ENCODE assay signal across 25 cellular contexts in genomic region chr21:28419110-28419509, GRCh38.
DNase-seq lines count a peak whose midpoint lies in the region; ATAC-seq, FAIRE-seq and TF ChIP-seq lines count a peak whose summit lies in the region.
"Had no signal": no experiment of that assay in that cellular context is flagged by ENCODE, and none has a peak within 500 bp of the region (broad histone marks: within the 10 kb centered on the region; RNA-seq: fewer than 3 reads in every experiment).

No MANE protein-coding gene starts in this region.

- TF ChIP-seq EP300 in gastroesophageal sphincter (IDR thresholded peaks at IDR 0.05) = no peak

- no peaks in the 10 kb centered on the region for H3F3A ChIP-seq in smooth muscle cell (ENCODE audit: low read depth)

- no peaks in the 10 kb centered on the region for H3K9me3 ChIP-seq in body of pancreas
- no peaks in the 10 kb centered on the region for H3K9me3 ChIP-seq in gastroesophageal sphincter
- H3K9me3 ChIP-seq in smooth muscle cell (replicated peaks; ENCODE audit: low read depth) = no peaks in the 10 kb centered on the region
- H3K9me3 ChIP-seq: BLaER1 treated with 17β-estradiol and CSF1 and Interleukin-3, amounts not matched to agents 10 nM and 100 nM; HAP-1; ovary; stomach; tibial nerve had no signal

- H3K4me1 ChIP-seq in body of pancreas (no peaks in the 10 kb centered on the region), gastroesophageal sphincter (peaks cover 0 to 29% (median 0%) of the 10 kb centered on the region in 3 donors), smooth muscle cell (ENCODE audit: low read depth) (no peaks in the 10 kb centered on the region)
- H3K4me1 ChIP-seq: BLaER1 treated with 17β-estradiol and CSF1 and Interleukin-3, amounts not matched to agents 10 nM and 100 nM; HAP-1 had no signal

- H3K36me3 ChIP-seq in body of pancreas (replicated peaks in 1 of 2; ENCODE audit: insufficient read depth in 1 of 2, low read depth in 2 of 2) (no peaks in the 10 kb centered on the region), gastroesophageal sphincter (no peaks in the 10 kb centered on the region), smooth muscle cell (ENCODE audit: low read depth) (no peaks in the 10 kb centered on the region)
- H3K36me3 ChIP-seq: BLaER1 treated with 17β-estradiol and CSF1 and Interleukin-3, amounts not matched to agents 10 nM and 100 nM; HAP-1; ovary; stomach; tibial nerve had no signal

- no peak overlapping the region for H3K27ac Mint-ChIP-seq in activated CD8-positive, alpha-beta memory T cell treated with anti-CD3 and anti-CD28 coated beads, Interleukin-2, amount 10 ng/mL, durations not matched to agents 7 days and 5 days
- H3K27ac Mint-ChIP-seq: activated naive CD8-positive, alpha-beta T cell treated with anti-CD3 and anti-CD28 coated beads, Interleukin-2, amount 10 ng/mL, durations not matched to agents 7 days and 5 days; dendritic cell treated with granulocyte-macrophage colony-stimulating factor and Interleukin-4, amounts not matched to agents 40 ng/mL and 50 ng/mL, for 4 days; natural killer cell had no signal

- no peaks in the 10 kb centered on the region for H3K36me3 Mint-ChIP-seq in activated CD8-positive, alpha-beta memory T cell treated with anti-CD3 and anti-CD28 coated beads, Interleukin-2, amount 10 ng/mL, durations not matched to agents 7 days and 5 days
- H3K36me3 Mint-ChIP-seq: activated naive CD8-positive, alpha-beta T cell treated with anti-CD3 and anti-CD28 coated beads, Interleukin-2, amount 10 ng/mL, durations not matched to agents 7 days and 5 days; natural killer cell had no signal

- TF ChIP-seq CTCF in body of pancreas (IDR thresholded peaks at IDR 0.05) = no peak
- TF ChIP-seq CTCF in gastroesophageal sphincter (IDR thresholded peaks at IDR 0.05) = no peak
- TF ChIP-seq CTCF in smooth muscle cell (IDR thresholded peaks at IDR 0.05; ENCODE audit: borderline replicate concordance, insufficient read depth, poor library complexity, severe bottlenecking) = no peak
- no peak for TF ChIP-seq CTCF in GM20000 (IDR thresholded peaks at IDR 0.05; ENCODE audit: extremely low read depth, missing control alignments)

- no peaks in the 10 kb centered on the region for H3K4me1 Mint-ChIP-seq in activated CD8-positive, alpha-beta memory T cell treated with anti-CD3 and anti-CD28 coated beads, Interleukin-2, amount 10 ng/mL, durations not matched to agents 7 days and 5 days
- H3K4me1 Mint-ChIP-seq: activated naive CD8-positive, alpha-beta T cell treated with anti-CD3 and anti-CD28 coated beads, Interleukin-2, amount 10 ng/mL, durations not matched to agents 7 days and 5 days; natural killer cell had no signal

- H3K9ac ChIP-seq in smooth muscle cell (ENCODE audit: low read depth) = no peak overlapping the region
- H3K9ac ChIP-seq: BLaER1 treated with 17β-estradiol and CSF1 and Interleukin-3, amounts not matched to agents 10 nM and 100 nM had no signal

- intact Hi-C loops in Right ventricle myocardium inferior (cut with DNase I) (no loop called here), cardiac septum (cut with DNase I) (no loop called here), body of pancreas (cut with DNase I) (no loop called here)

- H4K20me1 ChIP-seq in smooth muscle cell (ENCODE audit: low read depth) = no peaks in the 10 kb centered on the region
- H4K20me1 ChIP-seq: BLaER1 treated with 17β-estradiol and CSF1 and Interleukin-3, amounts not matched to agents 10 nM and 100 nM had no signal

- TF ChIP-seq POLR2A in body of pancreas (IDR thresholded peaks at IDR 0.05) (no peak), gastroesophageal sphincter (IDR thresholded peaks at IDR 0.05) (no peak), H54 (IDR thresholded peaks at IDR 0.05; ENCODE audit: low read depth, low read length) (no peak)

- no peaks in the 10 kb centered on the region for H3K9me3 Mint-ChIP-seq in activated CD8-positive, alpha-beta memory T cell treated with anti-CD3 and anti-CD28 coated beads, Interleukin-2, amount 10 ng/mL, durations not matched to agents 7 days and 5 days (ENCODE audit: low read depth)
- H3K9me3 Mint-ChIP-seq: activated naive CD8-positive, alpha-beta T cell treated with anti-CD3 and anti-CD28 coated beads, Interleukin-2, amount 10 ng/mL, durations not matched to agents 7 days and 5 days; dendritic cell treated with granulocyte-macrophage colony-stimulating factor and Interleukin-4, amounts not matched to agents 40 ng/mL and 50 ng/mL, for 4 days; natural killer cell had no signal

- H3K27ac ChIP-seq in body of pancreas = no peak overlapping the region
- H3K27ac ChIP-seq in gastroesophageal sphincter = peak overlapping the region in 3 of 4 donors; percentile 7 to 47 (median 45)
- peak overlapping the region; percentile 14 for H3K27ac ChIP-seq in smooth muscle cell (ENCODE audit: low read depth)
- H3K27ac ChIP-seq: BLaER1 treated with 17β-estradiol and CSF1 and Interleukin-3, amounts not matched to agents 10 nM and 100 nM; ovary; stomach; tibial nerve had no signal

- H2AFZ ChIP-seq in smooth muscle cell (ENCODE audit: low read depth) = no peak overlapping the region

- CTCF ChIA-PET in activated CD8-positive, alpha-beta memory T cell treated with anti-CD3 and anti-CD28 coated beads, Interleukin-2, amount 10 ng/mL, durations not matched to agents 7 days and 5 days (lab: Charles Lee) = no interaction called here

- WGBS in body of pancreas, 2 donors = 74 to 83% methylated on average over 1 of the region's 1 CpG
- 17 to 60% methylated on average over 1 of the region's 1 CpG for WGBS in gastroesophageal sphincter (ENCODE audit: low coverage in 1 of 2), 2 donors
- WGBS in smooth muscle cell (ENCODE audit: low lambda C conversion rate) = 47% methylated on average over 1 of the region's 1 CpG

- ATAC-seq in Right ventricle myocardium inferior (peak; percentile 42), body of pancreas (peak; percentile 35), gastroesophageal sphincter (peak; percentile 60)
- ATAC-seq in activated CD8-positive, alpha-beta memory T cell treated with anti-CD3 and anti-CD28 coated beads, Interleukin-2, amount 10 ng/mL, durations not matched to agents 7 days and 5 days = no peak
- ATAC-seq: natural killer cell had no signal

- no peaks in the 10 kb centered on the region for H3K27me3 ChIP-seq in body of pancreas
- no peaks in the 10 kb centered on the region for H3K27me3 ChIP-seq in gastroesophageal sphincter
- no peaks in the 10 kb centered on the region for H3K27me3 ChIP-seq in smooth muscle cell (ENCODE audit: low read depth)
- H3K27me3 ChIP-seq: BLaER1 treated with 17β-estradiol and CSF1 and Interleukin-3, amounts not matched to agents 10 nM and 100 nM; ovary; stomach; tibial nerve had no signal

- no peak for FAIRE-seq in H54 (lab: Jason Lieb, UNC)
- FAIRE-seq: frontal cortex, keratinocyte had no signal

- no peaks in the 10 kb centered on the region for H3K79me2 ChIP-seq in smooth muscle cell (ENCODE audit: low read depth)

- no peak for DNase-seq in Right ventricle myocardium inferior (ENCODE audit: missing footprints)
- no peak for DNase-seq in cardiac septum (ENCODE audit: low spot score)
- no peak for DNase-seq in body of pancreas
- DNase-seq in smooth muscle cell (lab: John Stamatoyannopoulos, UW; ENCODE audit: unreplicated experiment) = no peak
- DNase-seq in activated CD8-positive, alpha-beta memory T cell treated with anti-CD3 and anti-CD28 coated beads, Interleukin-2, amount 10 ng/mL, durations not matched to agents 7 days and 5 days = no peak
- no peak for DNase-seq in H54 (ENCODE audit: insufficient read length, low spot score)
- DNase-seq in GM20000 (ENCODE audit: low spot score) = no peak
- DNase-seq: 8988T; activated CD4-positive, alpha-beta T cell treated with anti-CD3 and anti-CD28 coated beads, Interleukin-2, amount 50 U/mL, for 48 hours; activated CD4-positive, CD25-positive, alpha-beta regulatory T cell; activated naive CD8-positive, alpha-beta T cell treated with anti-CD3 and anti-CD28 coated beads, Interleukin-2, amount 10 ng/mL, durations not matched to agents 7 days and 5 days; KG1; mesendoderm; natural killer cell; ovary; stimulated activated CD4-positive, alpha-beta T cell treated with anti-CD3 and anti-CD28 coated beads, Interleukin-15, amount 100 ng/mL, for 24 hours; stomach; T-helper 9 cell had no signal

- H3K4me2 ChIP-seq in smooth muscle cell = no peak overlapping the region
- H3K4me2 ChIP-seq: BLaER1 treated with 17β-estradiol and CSF1 and Interleukin-3, amounts not matched to agents 10 nM and 100 nM had no signal

- H3K27me3 Mint-ChIP-seq in activated CD8-positive, alpha-beta memory T cell treated with anti-CD3 and anti-CD28 coated beads, Interleukin-2, amount 10 ng/mL, durations not matched to agents 7 days and 5 days = no peaks in the 10 kb centered on the region
- H3K27me3 Mint-ChIP-seq: activated naive CD8-positive, alpha-beta T cell treated with anti-CD3 and anti-CD28 coated beads, Interleukin-2, amount 10 ng/mL, durations not matched to agents 7 days and 5 days; dendritic cell treated with granulocyte-macrophage colony-stimulating factor and Interleukin-4, amounts not matched to agents 40 ng/mL and 50 ng/mL, for 4 days had no signal

- H3K4me3 ChIP-seq in body of pancreas (no peak overlapping the region), gastroesophageal sphincter (no peak overlapping the region), smooth muscle cell (no peak overlapping the region)
- H3K4me3 ChIP-seq: BLaER1 treated with 17β-estradiol and CSF1 and Interleukin-3, amounts not matched to agents 10 nM and 100 nM; HAP-1; ovary; stomach; tibial nerve had no signal

- no peak overlapping the region for H3K4me3 Mint-ChIP-seq in activated CD8-positive, alpha-beta memory T cell treated with anti-CD3 and anti-CD28 coated beads, Interleukin-2, amount 10 ng/mL, durations not matched to agents 7 days and 5 days
- H3K4me3 Mint-ChIP-seq: activated naive CD8-positive, alpha-beta T cell treated with anti-CD3 and anti-CD28 coated beads, Interleukin-2, amount 10 ng/mL, durations not matched to agents 7 days and 5 days; dendritic cell treated with granulocyte-macrophage colony-stimulating factor and Interleukin-4, amounts not matched to agents 40 ng/mL and 50 ng/mL, for 4 days; natural killer cell had no signal

Comparison
In these comparisons a context has a peak if more than half of its experiments do, and no peak if none do; other contexts are left out.
1. H3K27ac ChIP-seq: peak in gastroesophageal sphincter (3 of 4) and smooth muscle cell (single experiment); none in body of pancreas (0 of 4).